In the genomic region with DNA sequence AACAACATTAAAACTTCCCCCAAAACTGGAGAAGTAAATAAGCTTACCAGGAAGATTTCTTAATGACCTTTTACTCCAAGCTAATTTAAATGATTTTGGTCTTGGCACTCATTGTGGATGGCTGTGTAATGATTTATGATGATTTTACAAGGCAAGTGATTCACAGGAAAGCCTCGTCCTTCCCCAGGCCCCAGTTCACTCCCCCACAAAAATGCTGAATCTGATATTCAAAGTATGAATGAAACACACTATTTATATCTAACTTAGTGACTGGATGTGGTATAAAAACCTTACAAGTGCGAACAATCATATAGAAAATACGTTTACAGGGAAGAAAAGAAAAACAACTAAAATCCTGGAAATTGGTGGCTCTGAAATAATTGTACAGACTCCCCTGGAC, we compare ENCODE assay signal across 9 cellular contexts. TPM values are rescaled to one million over a fixed set of nuclear protein-coding genes. Genes with fewer than 3 reads are reported as not detected.
DNase-seq lines count a peak whose midpoint lies in the region; TF ChIP-seq lines count a peak whose summit lies in the region.
"Had no signal": no experiment of that assay in that cellular context is flagged by ENCODE, and none has a peak within 500 bp of the region (broad histone marks: within the 10 kb centered on the region; RNA-seq: fewer than 3 reads in every experiment).

No MANE protein-coding gene starts in this region.

- TF ChIP-seq CTCF in brain microvascular endothelial cell (IDR thresholded peaks at IDR 0.05; ENCODE audit: low read depth, low read length, missing control alignments) = no peak
- TF ChIP-seq CTCF in kidney epithelial cell (IDR thresholded peaks at IDR 0.05; ENCODE audit: insufficient read depth, low read length, poor library complexity, severe bottlenecking) = no peak
- TF ChIP-seq CTCF in type B pancreatic cell (conservative IDR thresholded peaks at IDR 0.05) = no peak

- H3K27me3 ChIP-seq in brain microvascular endothelial cell (replicated peaks) (no peaks in the 10 kb centered on the region), kidney epithelial cell (ENCODE audit: control insufficient read depth, insufficient read depth, low read length) (no peaks in the 10 kb centered on the region)

- H3K36me3 Mint-ChIP-seq in type B pancreatic cell = peaks cover 8% of the 10 kb centered on the region

- H3K36me3 ChIP-seq in brain microvascular endothelial cell (replicated peaks) (peaks cover 18% of the 10 kb centered on the region), kidney epithelial cell (ENCODE audit: control insufficient read depth, insufficient read depth, low read length) (no peaks in the 10 kb centered on the region)

- H3K4me3 ChIP-seq in brain microvascular endothelial cell (ENCODE audit: low read depth, low read length) (no peak overlapping the region), kidney epithelial cell (ENCODE audit: low read depth, low read length) (no peak overlapping the region)

- peak overlapping the region; percentile 16 for H3K4me3 Mint-ChIP-seq in type B pancreatic cell

- H3K4me1 Mint-ChIP-seq in type B pancreatic cell (ENCODE audit: unreplicated experiment) = peaks cover 65% of the 10 kb centered on the region

- peak overlapping the region; percentile 4 for H3K27ac Mint-ChIP-seq in type B pancreatic cell

- DNase-seq in HS-5 (ENCODE audit: low read depth) (peak; percentile 65), brain microvascular endothelial cell (peak; percentile 80), kidney epithelial cell (ENCODE audit: low read depth) (peak; percentile 42), type B pancreatic cell (ENCODE audit: extremely low spot score, unreplicated experiment) (no peak), NCI-H1105 (lab: John Stamatoyannopoulos, UW) (no peak), NOMO-1 treated with dmso at 0.1 percent for 144 hours (lab: John Stamatoyannopoulos, UW; ENCODE audit: unreplicated experiment) (no peak), OCI-M1 (lab: John Stamatoyannopoulos, UW) (no peak)
- DNase-seq: NCI-H1436 treated with DMSO at 0.1 percent for 48 hours, SHP77 had no signal

- in situ Hi-C loops in brain microvascular endothelial cell (cut with HindIII; ENCODE audit: low pct_ligation_motif_present, low sequenced_read_pairs) = no loop called here

- peak overlapping the region; percentile 65 for H3K27ac ChIP-seq in brain microvascular endothelial cell

- no peaks in the 10 kb centered on the region for H3K9me3 Mint-ChIP-seq in type B pancreatic cell

- no peaks in the 10 kb centered on the region for H3K27me3 Mint-ChIP-seq in type B pancreatic cell

RNA-seq across cellular contexts. Expression of gene ZNF516, which starts 49.8 kb away (rescaled TPM):
- total RNA-seq in kidney epithelial cell = 48.2 and 56.1 TPM in 2 replicates
- total RNA-seq in type B pancreatic cell (ENCODE audit: low replicate concordance) = 34.1 and 71.2 TPM in 2 replicates

Comparison
In these comparisons a context has a peak if more than half of its experiments do, and no peak if none do; other contexts are left out.
1. DNase-seq: peak in HS-5 (single experiment), brain microvascular endothelial cell (single experiment) and kidney epithelial cell (single experiment); none in type B pancreatic cell (single experiment), NCI-H1105 (single experiment), NOMO-1 treated with dmso at 0.1 percent for 144 hours (single experiment) and OCI-M1 (single experiment).